ENCODE assay signal across 21 cellular contexts in the genomic region with DNA sequence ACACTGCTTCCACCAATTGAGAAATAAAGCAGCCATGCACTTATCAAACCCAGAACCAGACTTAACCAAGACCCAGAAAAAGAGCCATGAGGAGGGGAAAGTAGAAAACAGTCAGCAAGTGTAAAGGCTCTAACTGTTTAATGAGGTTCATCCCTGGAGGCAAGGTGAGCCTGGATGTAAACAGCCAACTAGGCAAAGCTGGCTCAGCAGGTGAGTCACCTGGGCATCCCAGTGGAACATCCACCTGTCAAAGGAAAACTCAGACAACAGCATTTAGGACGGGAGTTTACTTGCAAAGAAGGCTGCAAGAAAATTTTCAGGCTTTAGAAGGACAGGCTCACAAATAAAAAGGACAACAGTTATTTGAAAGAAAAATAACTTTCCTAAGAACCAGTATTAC.
"Had no signal": no experiment of that assay in that cellular context is flagged by ENCODE, and none has a peak within 500 bp of the region (broad histone marks: within the 10 kb centered on the region; RNA-seq: fewer than 3 reads in every experiment).

No MANE protein-coding gene starts in this region.

- H2AFZ ChIP-seq: neural progenitor cell had no signal

- H3K4me1 ChIP-seq: left ventricle myocardium inferior, prostate gland, tibial nerve had no signal

- H3K27me3 ChIP-seq: dorsolateral prefrontal cortex, neural progenitor cell, tibial nerve had no signal

- H3K27me3 Mint-ChIP-seq: activated naive CD8-positive, alpha-beta T cell; naive thymus-derived CD4-positive, alpha-beta T cell; T-helper 17 cell had no signal

- H3K4me1 Mint-ChIP-seq: naive thymus-derived CD4-positive, alpha-beta T cell; neural progenitor cell had no signal

- H3K36me3 ChIP-seq: neural progenitor cell, prostate gland, WERI-Rb-1 had no signal

- DNase-seq: activated CD4-positive, alpha-beta T cell treated with anti-CD3 and anti-CD28 coated beads, Interleukin-2, amount 50 U/mL, for 48 hours; activated gamma-delta T cell treated with Interleukin-2 at 50 U/mL for 16 hours; amniotic stem cell; caudate nucleus; dorsolateral prefrontal cortex; foreskin fibroblast; hippocampal formation; kidney; left ventricle myocardium inferior; mesenchymal stem cell; naive thymus-derived CD4-positive, alpha-beta T cell; right cardiac atrium; stimulated activated CD4-positive, alpha-beta T cell treated with anti-CD3 and anti-CD28 coated beads, Interleukin-2, amount 100 ng/mL, for 24 hours; stimulated activated naive CD4-positive, alpha-beta T cell treated with Interleukin-2 at 50 U/mL for 16 hours; T-helper 17 cell; WERI-Rb-1 had no signal

- H3K4me3 ChIP-seq: dorsolateral prefrontal cortex, left ventricle myocardium inferior, neural progenitor cell, prostate gland, tibial nerve had no signal

- H3K27ac Mint-ChIP-seq: activated naive CD8-positive, alpha-beta T cell; neural progenitor cell; T-helper 17 cell had no signal

- H3K27ac ChIP-seq: dorsolateral prefrontal cortex, epithelial cell of prostate, left ventricle myocardium inferior, neural progenitor cell, prostate gland, tibial nerve, WERI-Rb-1 had no signal

- H3K9me3 Mint-ChIP-seq: naive thymus-derived CD4-positive, alpha-beta T cell; neural progenitor cell had no signal

- H3K4me3 Mint-ChIP-seq: activated naive CD8-positive, alpha-beta T cell; naive thymus-derived CD4-positive, alpha-beta T cell; neural progenitor cell; T-helper 17 cell had no signal

- H3K4me2 ChIP-seq: neural progenitor cell had no signal

- ATAC-seq: naive thymus-derived CD4-positive, alpha-beta T cell; right cardiac atrium; T-helper 17 cell had no signal

- H3K36me3 Mint-ChIP-seq: neural progenitor cell had no signal
